Comparison of ENCODE assay signal across 1 cellular context in the genomic region with DNA sequence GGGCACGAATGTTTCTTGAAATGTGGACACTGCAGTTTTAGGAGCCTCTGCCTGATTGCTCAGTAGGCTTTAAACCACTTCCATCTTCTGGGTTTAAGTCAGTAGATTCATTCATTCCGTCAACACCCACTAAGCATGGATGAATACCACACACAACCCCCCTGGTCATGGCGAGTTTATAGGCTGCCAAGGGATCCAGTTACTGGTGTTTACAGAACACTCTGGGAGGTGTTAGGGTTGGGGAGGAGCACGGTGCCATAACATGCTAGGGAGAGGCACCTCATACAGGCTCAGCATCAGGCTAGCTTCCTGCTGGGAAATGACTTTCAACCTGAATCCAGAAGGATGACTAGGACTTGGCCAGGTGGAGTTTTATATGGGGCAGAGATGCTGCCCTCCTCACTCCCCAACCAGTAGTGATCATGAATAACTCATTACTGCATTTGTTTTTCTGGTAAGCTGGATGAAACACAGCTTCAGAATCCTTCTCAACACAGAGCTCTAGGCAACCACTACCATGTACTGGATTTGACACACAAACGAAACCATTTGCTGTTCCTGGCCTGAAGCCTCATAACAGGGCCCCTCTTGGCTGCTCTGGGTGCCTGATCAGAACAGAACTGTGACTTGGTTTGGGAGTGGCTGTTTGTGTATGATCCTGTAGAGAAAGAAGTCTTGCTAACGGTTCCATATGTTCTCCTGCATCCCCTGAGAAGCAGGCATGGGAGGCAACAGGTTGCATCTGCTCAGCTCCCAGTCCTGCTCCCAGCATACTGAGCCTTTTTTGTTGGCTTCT.
TF ChIP-seq lines count a peak whose summit lies in the region.

No MANE protein-coding gene starts in this region.

TF ChIP-seq in HepG2, 621 proteins besides CTCF, POLR2A, EP300 and RAD21:
- TF ChIP-seq ZNF30 (CRISPR knock-in tag; IDR thresholded peaks at IDR 0.05) (no peak), SAP130 (CRISPR knock-in tag; IDR thresholded peaks at IDR 0.05; ENCODE audit: low read depth) (no peak), ATAD3A (CRISPR knock-in tag; IDR thresholded peaks at IDR 0.05) (no peak), POLR2AphosphoS2 (IDR thresholded peaks at IDR 0.05; ENCODE audit: low read depth, low read length) (no peak), NCOR1 (IDR thresholded peaks at IDR 0.05; ENCODE audit: borderline replicate concordance, low read length) (no peak), ZNF121 (CRISPR knock-in tag; IDR thresholded peaks at IDR 0.05) (no peak), NFATC3 (CRISPR knock-in tag; IDR thresholded peaks at IDR 0.05) (no peak), ZNF672 (CRISPR knock-in tag; IDR thresholded peaks at IDR 0.05) (no peak), ZSCAN31 (CRISPR knock-in tag; IDR thresholded peaks at IDR 0.05; ENCODE audit: low read depth) (no peak)
- TF ChIP-seq, protein P1, sequence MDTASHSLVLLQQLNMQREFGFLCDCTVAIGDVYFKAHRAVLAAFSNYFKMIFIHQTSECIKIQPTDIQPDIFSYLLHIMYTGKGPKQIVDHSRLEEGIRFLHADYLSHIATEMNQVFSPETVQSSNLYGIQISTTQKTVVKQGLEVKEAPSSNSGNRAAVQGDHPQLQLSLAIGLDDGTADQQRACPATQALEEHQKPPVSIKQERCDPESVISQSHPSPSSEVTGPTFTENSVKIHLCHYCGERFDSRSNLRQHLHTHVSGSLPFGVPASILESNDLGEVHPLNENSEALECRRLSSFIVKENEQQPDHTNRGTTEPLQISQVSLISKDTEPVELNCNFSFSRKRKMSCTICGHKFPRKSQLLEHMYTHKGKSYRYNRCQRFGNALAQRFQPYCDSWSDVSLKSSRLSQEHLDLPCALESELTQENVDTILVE (CRISPR knock-in tag; IDR thresholded peaks at IDR 0.05) = no peak
- TF ChIP-seq, protein P2, sequence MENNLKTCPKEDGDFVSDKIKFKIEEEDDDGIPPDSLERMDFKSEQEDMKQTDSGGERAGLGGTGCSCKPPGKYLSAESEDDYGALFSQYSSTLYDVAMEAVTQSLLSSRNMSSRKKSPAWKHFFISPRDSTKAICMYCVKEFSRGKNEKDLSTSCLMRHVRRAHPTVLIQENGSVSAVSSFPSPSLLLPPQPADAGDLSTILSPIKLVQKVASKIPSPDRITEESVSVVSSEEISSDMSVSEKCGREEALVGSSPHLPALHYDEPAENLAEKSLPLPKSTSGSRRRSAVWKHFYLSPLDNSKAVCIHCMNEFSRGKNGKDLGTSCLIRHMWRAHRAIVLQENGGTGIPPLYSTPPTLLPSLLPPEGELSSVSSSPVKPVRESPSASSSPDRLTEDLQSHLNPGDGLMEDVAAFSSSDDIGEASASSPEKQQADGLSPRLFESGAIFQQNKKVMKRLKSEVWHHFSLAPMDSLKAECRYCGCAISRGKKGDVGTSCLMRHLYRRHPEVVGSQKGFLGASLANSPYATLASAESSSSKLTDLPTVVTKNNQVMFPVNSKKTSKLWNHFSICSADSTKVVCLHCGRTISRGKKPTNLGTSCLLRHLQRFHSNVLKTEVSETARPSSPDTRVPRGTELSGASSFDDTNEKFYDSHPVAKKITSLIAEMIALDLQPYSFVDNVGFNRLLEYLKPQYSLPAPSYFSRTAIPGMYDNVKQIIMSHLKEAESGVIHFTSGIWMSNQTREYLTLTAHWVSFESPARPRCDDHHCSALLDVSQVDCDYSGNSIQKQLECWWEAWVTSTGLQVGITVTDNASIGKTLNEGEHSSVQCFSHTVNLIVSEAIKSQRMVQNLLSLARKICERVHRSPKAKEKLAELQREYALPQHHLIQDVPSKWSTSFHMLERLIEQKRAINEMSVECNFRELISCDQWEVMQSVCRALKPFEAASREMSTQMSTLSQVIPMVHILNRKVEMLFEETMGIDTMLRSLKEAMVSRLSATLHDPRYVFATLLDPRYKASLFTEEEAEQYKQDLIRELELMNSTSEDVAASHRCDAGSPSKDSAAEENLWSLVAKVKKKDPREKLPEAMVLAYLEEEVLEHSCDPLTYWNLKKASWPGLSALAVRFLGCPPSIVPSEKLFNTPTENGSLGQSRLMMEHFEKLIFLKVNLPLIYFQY (CRISPR knock-in tag; IDR thresholded peaks at IDR 0.05; ENCODE audit: borderline replicate concordance) = no peak
- TF ChIP-seq, protein P3, sequence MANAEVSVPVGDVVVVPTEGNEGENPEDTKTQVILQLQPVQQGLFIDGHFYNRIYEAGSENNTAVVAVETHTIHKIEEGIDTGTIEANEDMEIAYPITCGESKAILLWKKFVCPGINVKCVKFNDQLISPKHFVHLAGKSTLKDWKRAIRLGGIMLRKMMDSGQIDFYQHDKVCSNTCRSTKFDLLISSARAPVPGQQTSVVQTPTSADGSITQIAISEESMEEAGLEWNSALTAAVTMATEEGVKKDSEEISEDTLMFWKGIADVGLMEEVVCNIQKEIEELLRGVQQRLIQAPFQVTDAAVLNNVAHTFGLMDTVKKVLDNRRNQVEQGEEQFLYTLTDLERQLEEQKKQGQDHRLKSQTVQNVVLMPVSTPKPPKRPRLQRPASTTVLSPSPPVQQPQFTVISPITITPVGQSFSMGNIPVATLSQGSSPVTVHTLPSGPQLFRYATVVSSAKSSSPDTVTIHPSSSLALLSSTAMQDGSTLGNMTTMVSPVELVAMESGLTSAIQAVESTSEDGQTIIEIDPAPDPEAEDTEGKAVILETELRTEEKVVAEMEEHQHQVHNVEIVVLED (CRISPR knock-in tag; IDR thresholded peaks at IDR 0.05; ENCODE audit: borderline replicate concordance) = no peak
